ENCODE assay signal across 22 cellular contexts in genomic region chr7:99047526-99048077, GRCh38.
A peak's percentile ranks its signal among the peaks of the same experiment; 100 is the strongest.
DNase-seq lines count a peak whose midpoint lies in the region; ATAC-seq and TF ChIP-seq lines count a peak whose summit lies in the region.
"Had no signal": no experiment of that assay in that cellular context is flagged by ENCODE, and none has a peak within 500 bp of the region (broad histone marks: within the 10 kb centered on the region; RNA-seq: fewer than 3 reads in every experiment).

No MANE protein-coding gene starts in this region.

- ATAC-seq in Right ventricle myocardium inferior (no peak), gastrocnemius medialis (no peak)
- ATAC-seq: HCT116 had no signal

- peaks cover 12% of the 10 kb centered on the region for H3K4me1 Mint-ChIP-seq in activated naive CD4-positive, alpha-beta T cell treated with anti-CD3 and anti-CD28 coated beads, Interleukin-2, amount 50 U/mL, for 24 hours
- H3K4me1 Mint-ChIP-seq in activated naive CD4-positive, alpha-beta T cell treated with anti-CD3 and anti-CD28 coated beads, Interleukin-2, amount 10 ng/mL, durations not matched to agents 7 days and 5 days: no peaks in the 10 kb centered on the region
- peaks cover 24% of the 10 kb centered on the region for H3K4me1 Mint-ChIP-seq in endothelial cell (ENCODE audit: unreplicated experiment)
- peaks cover 17% of the 10 kb centered on the region for H3K4me1 Mint-ChIP-seq in progenitor cell of endocrine pancreas (ENCODE audit: low read depth)
- H3K4me1 Mint-ChIP-seq: CD8-positive, alpha-beta memory T cell had no signal

- DNase-seq in activated naive CD4-positive, alpha-beta T cell treated with anti-CD3 and anti-CD28 coated beads, Interleukin-2, amount 10 ng/mL, durations not matched to agents 7 days and 5 days: no peak
- no peak for DNase-seq in endothelial cell (ENCODE audit: low spot score)
- DNase-seq in progenitor cell of endocrine pancreas (ENCODE audit: low spot score, unreplicated experiment): no peak
- no peak for DNase-seq in vagina (ENCODE audit: extremely low spot score in 2 of 2)
- no peak for DNase-seq in Right ventricle myocardium inferior (ENCODE audit: missing footprints)
- DNase-seq in gastrocnemius medialis: no peak
- DNase-seq: Calu3; CD8-positive, alpha-beta memory T cell; DMS153; IMR-90; NCI-H1105; NCI-H146; NCI-H2029; NCI-H2227 treated with DMSO at 0.1 percent for 48 hours; NCI-H510A treated with DMSO at 0.1 percent for 48 hours; NCI-H748 treated with DMSO at 0.1 percent for 48 hours; NK-92 treated with Interleukin-12 subunit alpha and Interleukin-12 subunit beta, amount 100 ng/mL, for 24 hours; Right ventricle myocardium superior had no signal

- H3K4me3 Mint-ChIP-seq in activated naive CD4-positive, alpha-beta T cell treated with anti-CD3 and anti-CD28 coated beads, Interleukin-2, amount 50 U/mL, for 24 hours: no peak overlapping the region
- H3K4me3 Mint-ChIP-seq in activated naive CD4-positive, alpha-beta T cell treated with anti-CD3 and anti-CD28 coated beads, Interleukin-2, amount 10 ng/mL, durations not matched to agents 7 days and 5 days: no peak overlapping the region
- no peak overlapping the region for H3K4me3 Mint-ChIP-seq in endothelial cell (ENCODE audit: unreplicated experiment)
- no peak overlapping the region for H3K4me3 Mint-ChIP-seq in progenitor cell of endocrine pancreas (ENCODE audit: low read depth)
- H3K4me3 Mint-ChIP-seq: CD8-positive, alpha-beta memory T cell had no signal

- H3K4me3 ChIP-seq in vagina (no peak overlapping the region), gastrocnemius medialis (no peak overlapping the region)

- no peaks in the 10 kb centered on the region for H3K9me3 Mint-ChIP-seq in activated naive CD4-positive, alpha-beta T cell treated with anti-CD3 and anti-CD28 coated beads, Interleukin-2, amount 50 U/mL, for 24 hours
- H3K9me3 Mint-ChIP-seq in activated naive CD4-positive, alpha-beta T cell treated with anti-CD3 and anti-CD28 coated beads, Interleukin-2, amount 10 ng/mL, durations not matched to agents 7 days and 5 days: no peaks in the 10 kb centered on the region
- no peaks in the 10 kb centered on the region for H3K9me3 Mint-ChIP-seq in endothelial cell (ENCODE audit: unreplicated experiment)
- H3K9me3 Mint-ChIP-seq in progenitor cell of endocrine pancreas (ENCODE audit: low read depth): no peaks in the 10 kb centered on the region
- H3K9me3 Mint-ChIP-seq: CD8-positive, alpha-beta memory T cell had no signal

- H3K9me3 ChIP-seq in vagina: no peaks in the 10 kb centered on the region
- H3K9me3 ChIP-seq in gastrocnemius medialis: no peaks in the 10 kb centered on the region

- no peak overlapping the region for H3K27ac ChIP-seq in vagina
- no peak overlapping the region for H3K27ac ChIP-seq in gastrocnemius medialis
- H3K27ac ChIP-seq: C4-2B, KMS-11 had no signal

- peak overlapping the region; percentile 24 for H3K27ac Mint-ChIP-seq in activated naive CD4-positive, alpha-beta T cell treated with anti-CD3 and anti-CD28 coated beads, Interleukin-2, amount 50 U/mL, for 24 hours
- H3K27ac Mint-ChIP-seq in activated naive CD4-positive, alpha-beta T cell treated with anti-CD3 and anti-CD28 coated beads, Interleukin-2, amount 10 ng/mL, durations not matched to agents 7 days and 5 days: no peak overlapping the region
- H3K27ac Mint-ChIP-seq in endothelial cell (ENCODE audit: unreplicated experiment) (peak overlapping the region; percentile 89), progenitor cell of endocrine pancreas (peak overlapping the region; percentile 49)

- no peak for TF ChIP-seq POLR2A in vagina (IDR thresholded peaks at IDR 0.05)
- TF ChIP-seq POLR2A in gastrocnemius medialis (IDR thresholded peaks at IDR 0.05): no peak

- no peak for TF ChIP-seq CTCF in endothelial cell (IDR thresholded peaks at IDR 0.05; ENCODE audit: unreplicated experiment)
- no peak for TF ChIP-seq CTCF in progenitor cell of endocrine pancreas (IDR thresholded peaks at IDR 0.05; ENCODE audit: unreplicated experiment)
- TF ChIP-seq CTCF in vagina (IDR thresholded peaks at IDR 0.05): no peak
- no peak for TF ChIP-seq CTCF in gastrocnemius medialis (IDR thresholded peaks at IDR 0.05 in 4 of 5, conservative IDR thresholded peaks at IDR 0.05 in 1 of 5)

- peaks cover 20% of the 10 kb centered on the region for H3K36me3 Mint-ChIP-seq in activated naive CD4-positive, alpha-beta T cell treated with anti-CD3 and anti-CD28 coated beads, Interleukin-2, amount 50 U/mL, for 24 hours
- peaks cover 53% of the 10 kb centered on the region for H3K36me3 Mint-ChIP-seq in activated naive CD4-positive, alpha-beta T cell treated with anti-CD3 and anti-CD28 coated beads, Interleukin-2, amount 10 ng/mL, durations not matched to agents 7 days and 5 days
- peaks cover 64% of the 10 kb centered on the region for H3K36me3 Mint-ChIP-seq in endothelial cell (ENCODE audit: low read depth, unreplicated experiment)
- H3K36me3 Mint-ChIP-seq in progenitor cell of endocrine pancreas (ENCODE audit: insufficient read depth): peaks cover 57% of the 10 kb centered on the region

- H3K36me3 ChIP-seq in vagina: peaks cover 0 to 90% of the 10 kb centered on the region in 2 donors
- peaks cover 4 to 95% of the 10 kb centered on the region in 2 donors for H3K36me3 ChIP-seq in gastrocnemius medialis

- H3K4me1 ChIP-seq in vagina (no peaks in the 10 kb centered on the region), gastrocnemius medialis (no peaks in the 10 kb centered on the region)

- in situ Hi-C loops in gastrocnemius medialis (cut with MboI; ENCODE audit: low sequenced_read_pairs in 4 of 4): loop anchor here in 1 of 4 donors (10.0 kb wide), 1 partner anchor 97 kb away; the partner anchor contains the start of gene SMURF1

- H3K27me3 ChIP-seq in vagina (no peaks in the 10 kb centered on the region), gastrocnemius medialis (no peaks in the 10 kb centered on the region)

- CTCF ChIA-PET in activated naive CD4-positive, alpha-beta T cell treated with anti-CD3 and anti-CD28 coated beads, Interleukin-2, amount 10 ng/mL, durations not matched to agents 7 days and 5 days (lab: Charles Lee): no interaction called here

- intact Hi-C loops in vagina (cut with DNase I) (no loop called here), Right ventricle myocardium inferior (cut with DNase I) (no loop called here), gastrocnemius medialis (cut with DNase I; ENCODE audit: low total_unique reads) (no loop called here)

- H3K27me3 Mint-ChIP-seq in activated naive CD4-positive, alpha-beta T cell treated with anti-CD3 and anti-CD28 coated beads, Interleukin-2, amount 50 U/mL, for 24 hours: no peaks in the 10 kb centered on the region
- H3K27me3 Mint-ChIP-seq in activated naive CD4-positive, alpha-beta T cell treated with anti-CD3 and anti-CD28 coated beads, Interleukin-2, amount 10 ng/mL, durations not matched to agents 7 days and 5 days: no peaks in the 10 kb centered on the region
- H3K27me3 Mint-ChIP-seq in endothelial cell (ENCODE audit: unreplicated experiment): peaks cover 8% of the 10 kb centered on the region
- no peaks in the 10 kb centered on the region for H3K27me3 Mint-ChIP-seq in progenitor cell of endocrine pancreas
- H3K27me3 Mint-ChIP-seq: CD8-positive, alpha-beta memory T cell had no signal
